13 cellular contexts compared by ENCODE assay signal in genomic region chr2:28193552-28194383, GRCh38.
DNase-seq lines count a peak whose midpoint lies in the region; ATAC-seq and TF ChIP-seq lines count a peak whose summit lies in the region.
"Had no signal": no experiment of that assay in that cellular context is flagged by ENCODE, and none has a peak within 500 bp of the region (broad histone marks: within the 10 kb centered on the region; RNA-seq: fewer than 3 reads in every experiment).

No MANE protein-coding gene starts in this region.

- H3K36me3 ChIP-seq in esophagus squamous epithelium (no peaks in the 10 kb centered on the region), heart left ventricle (peaks cover 0 to 9% (median 0%) of the 10 kb centered on the region in 9 donors)
- H3K36me3 ChIP-seq: BE2C had no signal

- no peak for TF ChIP-seq POLR2A in esophagus squamous epithelium (IDR thresholded peaks at IDR 0.05)
- TF ChIP-seq POLR2A in heart left ventricle (IDR thresholded peaks at IDR 0.05): no peak

- H3K4me1 ChIP-seq in esophagus squamous epithelium (peaks cover 4 to 37% (median 6%) of the 10 kb centered on the region in 3 donors), heart left ventricle (peaks cover 0 to 9% (median 0%) of the 10 kb centered on the region in 12 donors)
- H3K4me1 ChIP-seq: BE2C had no signal

- H3K4me3 ChIP-seq in esophagus squamous epithelium: no peak overlapping the region
- H3K4me3 ChIP-seq in heart left ventricle: no peak overlapping the region

- H3K27me3 ChIP-seq in esophagus squamous epithelium (no peaks in the 10 kb centered on the region), heart left ventricle (no peaks in the 10 kb centered on the region)
- H3K27me3 ChIP-seq: BE2C had no signal

- DNase-seq in CD14-positive monocyte (ENCODE audit: low spot score) (no peak), HCEC 1CT (peak; percentile 12), RPMI7951 (ENCODE audit: low read depth) (peak; percentile 51), esophagus squamous epithelium (lab: John Stamatoyannopoulos, UW) (no peak), NCI-H2196 (lab: John Stamatoyannopoulos, UW; ENCODE audit: unreplicated experiment) (no peak), heart left ventricle (no peak), posterior vena cava (ENCODE audit: low spot score) (no peak)
- DNase-seq: activated T-cell treated with anti-CD3 and anti-CD28 coated beads for 4 hours; BE2C; naive B cell; NCI-H1092 treated with DMSO at 0.1 percent for 48 hours; stimulated activated CD4-positive, alpha-beta T cell treated with anti-CD3 and anti-CD28 coated beads, Interleukin-12 subunit alpha, Interleukin-12 subunit beta, amount 100 ng/mL, for 4 hours had no signal

- intact Hi-C loops in CD14-positive monocyte (cut with micrococcal nuclease) (no loop called here), esophagus squamous epithelium (cut with DNase I) (no loop called here), heart left ventricle (cut with DNase I) (no loop called here), posterior vena cava (cut with DNase I) (no loop called here)

- peaks cover 14% of the 10 kb centered on the region for H3K4me1 Mint-ChIP-seq in CD14-positive monocyte
- H3K4me1 Mint-ChIP-seq: naive B cell had no signal

- no peak for TF ChIP-seq CTCF in CD14-positive monocyte (IDR thresholded peaks at IDR 0.05)
- TF ChIP-seq CTCF in esophagus squamous epithelium (IDR thresholded peaks at IDR 0.05): no peak
- no peak for TF ChIP-seq CTCF in heart left ventricle (IDR thresholded peaks at IDR 0.05)

- peaks cover 0 to 4% (median 0%) of the 10 kb centered on the region in 7 donors for H3K9me3 Mint-ChIP-seq in CD14-positive monocyte
- H3K9me3 Mint-ChIP-seq: naive B cell had no signal

- peak overlapping the region in 5 of 7 donors; percentile 29 to 78 (median 40) for H3K27ac Mint-ChIP-seq in CD14-positive monocyte
- H3K27ac Mint-ChIP-seq: naive B cell had no signal

- H3K27ac ChIP-seq in esophagus squamous epithelium: peak overlapping the region in 3 of 4 donors; percentile 34 to 74 (median 37)
- no peak overlapping the region for H3K27ac ChIP-seq in heart left ventricle

- H3K36me3 Mint-ChIP-seq in CD14-positive monocyte: peaks cover 7 to 10% of the 10 kb centered on the region in 2 donors

- H3K9me3 ChIP-seq in esophagus squamous epithelium: no peaks in the 10 kb centered on the region
- no peaks in the 10 kb centered on the region for H3K9me3 ChIP-seq in heart left ventricle
- H3K9me3 ChIP-seq: BE2C had no signal

- H3K4me3 Mint-ChIP-seq in CD14-positive monocyte: no peak overlapping the region
- H3K4me3 Mint-ChIP-seq: naive B cell had no signal

- 69 to 78% methylated on average over 10 of the region's 10 CpGs for WGBS in esophagus squamous epithelium, 2 donors
- WGBS in heart left ventricle, 4 donors: 79 to 84% (median 83%) methylated on average over 10 of the region's 10 CpGs

- peaks cover 0 to 3% (median 0%) of the 10 kb centered on the region in 3 donors for H3K27me3 Mint-ChIP-seq in CD14-positive monocyte (ENCODE audit: low read depth in 3 of 3)
- H3K27me3 Mint-ChIP-seq: naive B cell had no signal

- ATAC-seq in GM18861 (IDR thresholded peaks at IDR 0.05; ENCODE audit: unreplicated experiment) (no peak), heart left ventricle (no peak)

Comparison
In these comparisons a context has a peak if more than half of its experiments do, and no peak if none do; other contexts are left out.
1. DNase-seq: peak in HCEC 1CT (single experiment) and RPMI7951 (single experiment); none in CD14-positive monocyte (single experiment), esophagus squamous epithelium (single experiment), NCI-H2196 (single experiment), heart left ventricle (0 of 5) and posterior vena cava (single experiment).
2. H3K27ac ChIP-seq: peak in esophagus squamous epithelium (3 of 4); none in heart left ventricle (0 of 12).